ENCODE assay signal across 24 cellular contexts in the genomic region with DNA sequence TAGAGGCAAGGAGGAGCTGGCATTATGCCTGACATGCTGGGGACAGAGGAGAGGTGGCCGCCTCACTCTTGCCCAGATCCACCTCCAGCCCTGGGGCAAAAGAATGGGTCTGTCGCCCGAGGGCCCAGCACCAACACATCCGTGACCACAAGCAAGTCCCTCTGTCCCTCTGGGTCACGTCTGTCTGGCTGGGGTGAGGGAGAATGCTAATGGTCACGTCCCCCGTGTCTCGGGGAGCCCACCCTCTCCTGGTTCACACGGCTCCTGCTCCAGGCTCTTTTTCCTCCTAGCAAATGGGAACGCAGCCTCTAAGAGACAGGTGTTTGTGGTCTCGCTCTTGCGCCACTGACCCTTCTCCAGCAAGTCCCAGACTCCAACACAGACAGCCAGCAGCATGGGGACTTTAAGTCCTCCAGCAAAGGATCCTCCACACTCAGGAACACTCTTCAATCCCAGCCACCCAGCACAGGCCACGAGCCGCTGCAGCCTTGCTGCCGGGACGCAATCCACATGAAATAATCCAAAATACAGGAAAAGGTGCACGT. TPM values are rescaled to one million over a fixed set of nuclear protein-coding genes. Genes with fewer than 3 reads are reported as not detected.
DNase-seq lines count a peak whose midpoint lies in the region; ATAC-seq and TF ChIP-seq lines count a peak whose summit lies in the region.
"Had no signal": no experiment of that assay in that cellular context is flagged by ENCODE, and none has a peak within 500 bp of the region (broad histone marks: within the 10 kb centered on the region; RNA-seq: fewer than 3 reads in every experiment).

No MANE protein-coding gene starts in this region.

- H3K9me3 Mint-ChIP-seq in T-cell = peaks cover 12 to 16% (median 12%) of the 10 kb centered on the region in 3 donors

- H3K4me1 Mint-ChIP-seq in T-cell = peaks cover 18 to 27% (median 19%) of the 10 kb centered on the region in 3 donors

- H3K9ac ChIP-seq in parathyroid adenoma = no peak overlapping the region

- H3K4me1 ChIP-seq in heart right ventricle = peaks cover 10 to 76% (median 50%) of the 10 kb centered on the region in 9 donors
- H3K4me1 ChIP-seq in esophagus squamous epithelium = peaks cover 10 to 69% (median 22%) of the 10 kb centered on the region in 3 donors
- H3K4me1 ChIP-seq in parathyroid adenoma = no peaks in the 10 kb centered on the region
- peaks cover 0 to 10% of the 10 kb centered on the region in 2 donors for H3K4me1 ChIP-seq in thyroid gland
- H3K4me1 ChIP-seq: colonic mucosa had no signal

- peak overlapping the region; percentile 91 to 99 (median 95) for H3K27ac ChIP-seq in heart right ventricle
- peak overlapping the region in 3 of 4 donors; percentile 32 to 90 (median 36) for H3K27ac ChIP-seq in esophagus squamous epithelium
- H3K27ac ChIP-seq in parathyroid adenoma = no peak overlapping the region
- peak overlapping the region in 2 of 3 donors; percentile 24 to 43 for H3K27ac ChIP-seq in thyroid gland
- H3K27ac ChIP-seq: colonic mucosa, PC-9 had no signal

- POLR2A ChIA-PET in T-cell (lab: Charles Lee) = no interaction called here

- TF ChIP-seq POLR2A in esophagus squamous epithelium (IDR thresholded peaks at IDR 0.05) (no peak), thyroid gland (IDR thresholded peaks at IDR 0.05) (no peak)

- DNase-seq in heart right ventricle = no peak
- DNase-seq in cardiac septum (ENCODE audit: low spot score) = no peak
- no peak for DNase-seq in esophagus squamous epithelium (lab: John Stamatoyannopoulos, UW)
- no peak for DNase-seq in thyroid gland
- DNase-seq in T-cell = no peak
- no peak for DNase-seq in activated CD4-positive, alpha-beta T cell treated with anti-CD3 and anti-CD28 coated beads, Interleukin-2, amount 50 U/mL, for 1 hour
- DNase-seq in activated CD8-positive, alpha-beta memory T cell treated with anti-CD3 and anti-CD28 coated beads, Interleukin-2, amount 50 U/mL, for 48 hours = no peak
- DNase-seq: activated CD4-positive, alpha-beta T cell treated with anti-CD3 and anti-CD28 coated beads for 1 hour; activated CD8-positive, alpha-beta memory T cell treated with anti-CD3 and anti-CD28 coated beads for 24 hours; activated naive CD4-positive, alpha-beta T cell treated with Interleukin-2 at 50 U/mL for 16 hours; activated T-cell treated with anti-CD3 and anti-CD28 coated beads, Interleukin-2, amount 50 U/mL, for 24 hours; colonic mucosa; effector memory CD8-positive, alpha-beta T cell; KBM-7; MM.1S; NCI-H1436; NCI-H510A treated with DMSO at 0.1 percent for 48 hours; PC-9; retina; stimulated activated CD4-positive, alpha-beta T cell treated with anti-CD3 and anti-CD28 coated beads, Interleukin-15, amount 100 ng/mL, for 24 hours; stimulated activated naive CD8-positive, alpha-beta T cell treated with anti-CD3 and anti-CD28 coated beads, Interleukin-15, Interleukin-2, amounts not matched to agents 100 U/mL and 50 U/mL, for 24 hours; T-helper 1 cell had no signal

- H3K9me3 ChIP-seq in heart right ventricle (peaks cover 0 to 20% (median 0%) of the 10 kb centered on the region in 11 donors), esophagus squamous epithelium (peaks cover 0 to 18% (median 5%) of the 10 kb centered on the region in 3 donors), parathyroid adenoma (ENCODE audit: control insufficient read depth, low read length) (peaks cover 4% of the 10 kb centered on the region), thyroid gland (no peaks in the 10 kb centered on the region)

- intact Hi-C loops in heart right ventricle (cut with DNase I) (no loop called here), cardiac septum (cut with DNase I) (no loop called here), esophagus squamous epithelium (cut with DNase I) (no loop called here), thyroid gland (cut with DNase I) (no loop called here)

- peaks cover 19% of the 10 kb centered on the region for H3K36me3 Mint-ChIP-seq in T-cell

- H3K36me3 ChIP-seq in heart right ventricle = peaks cover 0 to 60% (median 15%) of the 10 kb centered on the region in 9 donors
- peaks cover 0 to 4% (median 0%) of the 10 kb centered on the region in 3 donors for H3K36me3 ChIP-seq in esophagus squamous epithelium
- H3K36me3 ChIP-seq in parathyroid adenoma (ENCODE audit: control insufficient read depth, insufficient read depth, low read length) = no peaks in the 10 kb centered on the region
- H3K36me3 ChIP-seq in thyroid gland = no peaks in the 10 kb centered on the region
- H3K36me3 ChIP-seq: colonic mucosa had no signal

- WGBS in heart right ventricle, 2 donors = 69 to 74% methylated on average over 17 of the region's 17 CpGs
- 79 to 84% methylated on average over 10 to 12 of the region's 17 CpGs for WGBS in esophagus squamous epithelium, 2 donors
- 79 to 83% methylated on average over 17 of the region's 17 CpGs for WGBS in thyroid gland, 2 donors

- H3K27me3 Mint-ChIP-seq in T-cell = no peaks in the 10 kb centered on the region
- H3K27me3 Mint-ChIP-seq: activated T-cell treated with anti-CD3 and anti-CD28 coated beads, Interleukin-2, amount 50 U/mL, for 24 hours; effector memory CD8-positive, alpha-beta T cell had no signal

- H3K27ac Mint-ChIP-seq in T-cell = peak overlapping the region in 1 of 2 donors; percentile 28
- H3K27ac Mint-ChIP-seq: activated T-cell treated with anti-CD3 and anti-CD28 coated beads, Interleukin-2, amount 50 U/mL, for 24 hours; effector memory CD8-positive, alpha-beta T cell had no signal

- no peaks in the 10 kb centered on the region for H3K79me2 ChIP-seq in parathyroid adenoma

- no peak overlapping the region for H3K4me3 Mint-ChIP-seq in T-cell
- H3K4me3 Mint-ChIP-seq: activated T-cell treated with anti-CD3 and anti-CD28 coated beads, Interleukin-2, amount 50 U/mL, for 24 hours; effector memory CD8-positive, alpha-beta T cell had no signal

- TF ChIP-seq CTCF in heart right ventricle (IDR thresholded peaks at IDR 0.05) (no peak), esophagus squamous epithelium (IDR thresholded peaks at IDR 0.05) (no peak), parathyroid adenoma (IDR thresholded peaks at IDR 0.05) (no peak), thyroid gland (IDR thresholded peaks at IDR 0.05) (no peak)

- no peak overlapping the region for H3K4me2 ChIP-seq in parathyroid adenoma (ENCODE audit: low read length)
- H3K4me2 ChIP-seq: PC-9 had no signal

- CTCF ChIA-PET in T-cell (lab: Charles Lee) = no interaction called here

- H2AFZ ChIP-seq in parathyroid adenoma = no peak overlapping the region
- H2AFZ ChIP-seq: PC-9 had no signal

- ATAC-seq in heart right ventricle (no peak), T-cell (replicated peaks in 1 of 4) (no peak)
- ATAC-seq: effector memory CD8-positive, alpha-beta T cell; gastroesophageal sphincter; stimulated activated naive CD8-positive, alpha-beta T cell treated with anti-CD3 and anti-CD28 coated beads, Interleukin-15, Interleukin-2, amounts not matched to agents 100 U/mL and 50 U/mL, for 24 hours had no signal

- H3K4me3 ChIP-seq in heart right ventricle = peak overlapping the region; percentile 27 to 90 (median 78)
- peak overlapping the region in 3 of 4 donors; percentile 50 to 68 (median 60) for H3K4me3 ChIP-seq in esophagus squamous epithelium
- peak overlapping the region; percentile 11 for H3K4me3 ChIP-seq in parathyroid adenoma (ENCODE audit: low read depth, low read length)
- H3K4me3 ChIP-seq in thyroid gland (replicated peaks in 1 of 3) = peak overlapping the region in 1 of 3 donors; percentile 19
- H3K4me3 ChIP-seq: PC-9 had no signal

- no peaks in the 10 kb centered on the region for H3K27me3 ChIP-seq in heart right ventricle
- H3K27me3 ChIP-seq in esophagus squamous epithelium = no peaks in the 10 kb centered on the region
- no peaks in the 10 kb centered on the region for H3K27me3 ChIP-seq in parathyroid adenoma (ENCODE audit: control insufficient read depth, insufficient read depth, low read length)
- H3K27me3 ChIP-seq in thyroid gland = no peaks in the 10 kb centered on the region
- H3K27me3 ChIP-seq: colonic mucosa, gastroesophageal sphincter had no signal

RNA-seq across cellular contexts. Expression of a gene that starts 4.1 kb away (rescaled TPM):
- total RNA-seq in heart right ventricle (100 to 1,000 TPM in 8 of 10 donors, 10 to 100 TPM in 2; 76.8 to 263 (median 137) TPM), cardiac septum (244 TPM), esophagus squamous epithelium (10 to 100 TPM in 3 of 4 donors, 1 to 10 TPM in 1; 7.2 to 32.8 (median 18.0) TPM), thyroid gland (100 to 1,000 TPM in 1 of 4 donors, 10 to 100 TPM in 3; 45.6 to 115 (median 51.1) TPM), T-cell (10 to 100 TPM in 1 of 5 donors, 1 to 10 TPM in 4; 6.8 to 16.7 (median 8.8) TPM)
- 100 to 1,000 TPM; 199 to 310 TPM for polyA plus RNA-seq in heart right ventricle

RNA-seq across cellular contexts. Expression of a gene that starts 27.1 kb away (rescaled TPM):
- total RNA-seq in heart right ventricle (100 to 1,000 TPM; 553 to 918 (median 731) TPM), cardiac septum (484 TPM), esophagus squamous epithelium (10 to 100 TPM; 11.1 to 36.1 (median 26.8) TPM), thyroid gland (10 to 100 TPM; 56.3 to 98.9 (median 86.3) TPM), T-cell (10 to 100 TPM; 40.5 to 54.9 (median 50.4) TPM)
- 1,000 to 10,000 TPM in 1 of 2 donors, 100 to 1,000 TPM in 1; 500 to 1,050 TPM for polyA plus RNA-seq in heart right ventricle

RNA-seq across cellular contexts. Expression of a gene that starts 47.7 kb away (rescaled TPM):
- total RNA-seq in heart right ventricle = 10 to 100 TPM; 40.2 to 58.5 (median 46.5) TPM
- polyA plus RNA-seq in heart right ventricle = 10 to 100 TPM; 40.7 to 45.5 TPM
- total RNA-seq in cardiac septum = 36.5 TPM
- 10 to 100 TPM; 38.2 to 52.0 (median 47.0) TPM for total RNA-seq in esophagus squamous epithelium
- total RNA-seq in thyroid gland = 10 to 100 TPM; 58.5 to 78.0 (median 62.1) TPM
- 100 to 1,000 TPM in 3 of 5 donors, 10 to 100 TPM in 2; 78.4 to 151 (median 139) TPM for total RNA-seq in T-cell

RNA-seq across cellular contexts. Expression of a gene that starts 49.0 kb away (rescaled TPM):
- total RNA-seq in heart right ventricle = 10 to 100 TPM; 32.8 to 52.0 (median 44.7) TPM
- 10 to 100 TPM; 33.0 to 40.5 TPM for polyA plus RNA-seq in heart right ventricle
- 49.4 TPM for total RNA-seq in cardiac septum
- total RNA-seq in esophagus squamous epithelium = 10 to 100 TPM; 14.5 to 69.4 (median 26.1) TPM
- 100 to 1,000 TPM in 1 of 4 donors, 10 to 100 TPM in 3; 39.2 to 124 (median 50.8) TPM for total RNA-seq in thyroid gland
- 100 to 1,000 TPM in 2 of 5 donors, 10 to 100 TPM in 3; 73.0 to 123 (median 86.3) TPM for total RNA-seq in T-cell
